ENCODE assay signal across 2 cellular contexts in the genomic region with DNA sequence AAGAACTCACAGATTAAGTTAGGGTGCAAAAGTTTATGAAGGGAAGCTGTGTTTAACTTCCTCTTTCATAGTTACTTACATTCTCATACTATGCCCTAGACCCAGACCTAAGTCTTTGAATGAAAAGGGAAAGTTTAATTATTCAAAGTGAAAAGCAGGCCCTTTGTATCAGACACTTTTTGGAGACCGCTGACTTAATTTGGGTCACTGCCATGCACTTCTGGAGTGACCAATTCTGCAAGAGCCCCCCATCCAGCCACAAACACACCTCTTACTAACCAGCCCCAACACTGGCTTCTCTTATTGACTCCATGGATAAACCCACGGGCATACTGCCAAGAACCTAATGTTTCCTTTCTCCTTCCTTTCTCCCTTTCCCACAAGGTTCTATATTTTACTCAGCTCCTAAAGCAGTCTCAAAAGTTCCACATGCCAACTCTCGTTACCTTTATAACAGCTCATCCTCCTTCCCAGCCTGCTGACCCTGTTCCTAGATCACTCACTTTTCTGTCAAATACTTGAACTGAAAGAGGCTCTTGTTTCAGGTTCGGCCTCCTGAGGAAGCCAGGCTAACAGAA.
A peak's percentile ranks its signal among the peaks of the same experiment; 100 is the strongest.
TF ChIP-seq lines count a peak whose summit lies in the region.

No MANE protein-coding gene starts in this region.

TF ChIP-seq in HEK293, 187 proteins besides CTCF, POLR2A, EP300 and RAD21:
- TF ChIP-seq, protein P1, sequence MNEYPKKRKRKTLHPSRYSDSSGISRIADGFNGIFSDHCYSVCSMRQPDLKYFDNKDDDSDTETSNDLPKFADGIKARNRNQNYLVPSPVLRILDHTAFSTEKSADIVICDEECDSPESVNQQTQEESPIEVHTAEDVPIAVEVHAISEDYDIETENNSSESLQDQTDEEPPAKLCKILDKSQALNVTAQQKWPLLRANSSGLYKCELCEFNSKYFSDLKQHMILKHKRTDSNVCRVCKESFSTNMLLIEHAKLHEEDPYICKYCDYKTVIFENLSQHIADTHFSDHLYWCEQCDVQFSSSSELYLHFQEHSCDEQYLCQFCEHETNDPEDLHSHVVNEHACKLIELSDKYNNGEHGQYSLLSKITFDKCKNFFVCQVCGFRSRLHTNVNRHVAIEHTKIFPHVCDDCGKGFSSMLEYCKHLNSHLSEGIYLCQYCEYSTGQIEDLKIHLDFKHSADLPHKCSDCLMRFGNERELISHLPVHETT (tag by site-specific recombination; IDR thresholded peaks at IDR 0.05): no peak
- TF ChIP-seq ZNF302 (tag by site-specific recombination; IDR thresholded peaks at IDR 0.05; ENCODE audit: low read depth) (no peak), PRDM1 (tag by site-specific recombination; IDR thresholded peaks at IDR 0.05) (peak; percentile 76), ZNF132 (tag by site-specific recombination; IDR thresholded peaks at IDR 0.05; ENCODE audit: borderline replicate concordance) (no peak), ZFP69B (tag by site-specific recombination; IDR thresholded peaks at IDR 0.05) (no peak)
TF ChIP-seq in HEK293: peak in this region for 1.

TF ChIP-seq in endothelial cell of umbilical vein, 7 proteins besides CTCF, POLR2A, EP300 and RAD21 (continued from another document):
- TF ChIP-seq GATA2 (IDR thresholded peaks at IDR 0.05; ENCODE audit: insufficient read depth, insufficient read length, low read depth, low read length): no peak
- TF ChIP-seq JUN (IDR thresholded peaks at IDR 0.05; ENCODE audit: borderline replicate concordance, insufficient read depth, insufficient read length, low read depth): no peak
- no peak for TF ChIP-seq POLR2AphosphoS5 (IDR thresholded peaks at IDR 0.05; ENCODE audit: insufficient read depth, low read depth, low read length)
- no peak for TF ChIP-seq MYC (IDR thresholded peaks at IDR 0.05; ENCODE audit: low read depth, low read length)
- TF ChIP-seq FOS (IDR thresholded peaks at IDR 0.05; ENCODE audit: borderline replicate concordance, insufficient read depth, low read length): no peak
- TF ChIP-seq EZH2 (IDR thresholded peaks at IDR 0.05; ENCODE audit: borderline replicate concordance, low read depth, low read length, severe bottlenecking): no peak
